In the genomic region with DNA sequence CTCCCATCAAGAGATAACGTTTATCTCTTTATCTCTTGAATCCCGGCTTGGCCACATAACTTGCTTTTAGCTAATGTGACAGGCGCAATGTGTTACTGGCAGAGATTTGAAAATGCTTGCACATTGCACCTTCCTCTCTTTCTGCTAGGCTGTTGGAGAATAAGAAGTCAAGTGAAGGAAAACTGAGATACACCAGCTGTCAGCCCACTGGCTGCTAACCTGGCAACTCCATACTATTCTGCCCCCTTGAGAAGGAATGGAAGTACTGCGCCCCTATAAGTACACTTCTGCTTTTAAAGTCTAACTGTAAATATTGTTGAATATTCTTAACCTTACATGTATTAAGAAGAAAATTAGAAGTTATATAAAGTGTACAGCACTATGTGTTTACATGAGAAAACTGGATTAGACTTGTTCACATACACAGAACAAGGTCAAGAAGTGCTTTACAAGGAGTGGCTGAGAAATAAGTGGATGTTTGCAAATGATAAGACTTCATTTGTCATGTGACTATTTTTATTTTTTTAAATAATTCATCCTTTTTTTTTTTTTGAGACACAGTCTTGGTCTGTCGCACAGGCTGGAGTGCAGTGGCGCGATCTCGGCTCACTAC, we compare ENCODE assay signal across 8 cellular contexts.
A peak's percentile ranks its signal among the peaks of the same experiment; 100 is the strongest.
DNase-seq lines count a peak whose midpoint lies in the region; ATAC-seq, FAIRE-seq and TF ChIP-seq lines count a peak whose summit lies in the region.

No MANE protein-coding gene starts in this region.

- peak; percentile 10 for DNase-seq in NCI-H146 (lab: John Stamatoyannopoulos, UW)
- DNase-seq in NCI-H146 treated with DMSO at 0.1 percent for 48 hours (lab: John Stamatoyannopoulos, UW; ENCODE audit: unreplicated experiment), result no peak
- DNase-seq in RPMI7951 (ENCODE audit: low read depth), result peak; percentile 89
- DNase-seq in kidney, result no peak
- no peak for DNase-seq in activated CD8-positive, alpha-beta memory T cell treated with anti-CD3 and anti-CD28 coated beads, Interleukin-2, amount 50 U/mL, for 4 hours
- DNase-seq in activated CD4-positive, alpha-beta T cell treated with anti-CD3 and anti-CD28 coated beads, Interleukin-2, amount 50 U/mL, for 48 hours, result no peak

- FAIRE-seq in kidney (lab: Jason Lieb, UNC), result no peak

- no peaks in the 10 kb centered on the region for H3K4me1 ChIP-seq in kidney (ENCODE audit: control insufficient read depth in 1 of 2, insufficient read depth in 1 of 2, low read depth in 1 of 2, low read length in 2 of 2)

- H3K9ac ChIP-seq in kidney (ENCODE audit: low read length in 2 of 2), result no peak overlapping the region

- H3K4me3 ChIP-seq in kidney (ENCODE audit: low read length in 2 of 2), result no peak overlapping the region

- intact Hi-C loops in kidney (cut with DNase I), result no loop called here

- peak; percentile 20 for TF ChIP-seq CTCF in kidney (IDR thresholded peaks at IDR 0.05; ENCODE audit: borderline replicate concordance, extremely low read depth, insufficient read depth)

- H3K36me3 ChIP-seq in kidney (ENCODE audit: control insufficient read depth in 1 of 2, insufficient read depth in 2 of 2, low read length in 2 of 2), result no peaks in the 10 kb centered on the region

- H3K9me3 ChIP-seq in kidney (ENCODE audit: control insufficient read depth in 1 of 2, low read length in 2 of 2), result no peaks in the 10 kb centered on the region

- ATAC-seq in HG03354 (IDR thresholded peaks at IDR 0.05; ENCODE audit: poor library complexity, severe bottlenecking, unreplicated experiment), result peak; percentile 88
- no peak for ATAC-seq in HG02970 (IDR thresholded peaks at IDR 0.05; ENCODE audit: low FRiP score, unreplicated experiment)

- H3K27ac ChIP-seq in kidney (ENCODE audit: low read depth in 2 of 2, low read length in 2 of 2), result no peak overlapping the region

Comparison
In these comparisons a context has a peak if more than half of its experiments do, and no peak if none do; other contexts are left out.
1. DNase-seq: peak in NCI-H146 (single experiment) and RPMI7951 (single experiment); none in NCI-H146 treated with DMSO at 0.1 percent for 48 hours (single experiment), kidney (single experiment), activated CD8-positive, alpha-beta memory T cell treated with anti-CD3 and anti-CD28 coated beads, Interleukin-2, amount 50 U/mL, for 4 hours (single experiment) and activated CD4-positive, alpha-beta T cell treated with anti-CD3 and anti-CD28 coated beads, Interleukin-2, amount 50 U/mL, for 48 hours (0 of 2).